8 cellular contexts compared by ENCODE assay signal in the genomic region with DNA sequence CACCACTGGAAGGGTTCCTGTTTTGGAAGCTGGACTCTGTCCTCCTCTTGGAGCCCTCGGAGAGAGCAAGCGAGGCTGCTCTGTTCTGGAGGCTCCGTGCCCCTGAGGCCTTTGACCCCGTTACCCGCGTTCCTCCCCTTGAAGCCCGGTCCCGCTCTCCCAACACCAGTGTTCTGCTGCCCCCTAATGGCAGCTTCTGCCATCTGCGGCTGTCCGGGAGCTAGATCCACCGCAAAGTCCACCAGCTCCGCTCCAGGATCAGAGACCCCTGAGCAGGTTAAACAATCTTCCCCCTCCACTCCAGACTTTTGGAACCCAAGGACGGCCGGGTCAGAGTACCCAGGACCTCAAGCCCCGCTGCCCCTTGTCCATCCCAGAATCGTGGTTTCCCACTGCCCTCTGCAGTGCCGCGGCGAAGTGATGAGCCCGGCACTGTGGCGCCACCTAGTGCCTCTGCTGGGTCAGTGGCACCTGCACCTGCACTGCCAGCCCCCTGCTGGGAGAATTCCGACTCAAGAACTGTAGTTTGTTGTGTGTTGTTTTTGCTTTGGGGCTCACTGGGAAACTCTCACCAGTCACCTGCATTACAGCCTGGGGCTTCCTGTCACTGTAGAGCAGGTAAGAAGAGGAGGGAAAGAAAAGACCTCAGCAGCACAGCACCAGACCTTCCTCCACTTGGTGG.
DNase-seq lines count a peak whose midpoint lies in the region; ATAC-seq and TF ChIP-seq lines count a peak whose summit lies in the region.

No MANE protein-coding gene starts in this region.

- DNase-seq in GF-D8 (lab: John Stamatoyannopoulos, UW) (peak; percentile 27), NB4 (ENCODE audit: low read depth) (peak; percentile 79), SK-N-DZ (ENCODE audit: low spot score) (peak; percentile 88), glutamatergic neuron (peak; percentile 90), osteoblast (ENCODE audit: insufficient read length, low spot score, missing footprints) (peak; percentile 93), testis (peak; percentile 90)
- DNase-seq in activated naive CD4-positive, alpha-beta T cell treated with anti-CD3 and anti-CD28 coated beads, Interleukin-2, amount 50 U/mL, for 16 hours, result peak; percentile 86

- H3K4me3 ChIP-seq in NB4 (ENCODE audit: low read depth, low read length), result peak overlapping the region; percentile 14
- peak overlapping the region; percentile 76 for H3K4me3 ChIP-seq in osteoblast (ENCODE audit: insufficient read depth, low read length)
- H3K4me3 ChIP-seq in testis, result peak overlapping the region; percentile 45 to 57

- peaks cover 7% of the 10 kb centered on the region for H3K4me1 Mint-ChIP-seq in glutamatergic neuron (ENCODE audit: low read depth, unreplicated experiment)

- no peak overlapping the region for H3K27ac ChIP-seq in osteoblast (ENCODE audit: low read depth, low read length)
- no peak overlapping the region for H3K27ac ChIP-seq in testis

- ATAC-seq in HG02610 (IDR thresholded peaks at IDR 0.05; ENCODE audit: unreplicated experiment), result peak; percentile 89

- no peaks in the 10 kb centered on the region for H3K9me3 ChIP-seq in osteoblast (ENCODE audit: low read depth, low read length)
- H3K9me3 ChIP-seq in testis, result no peaks in the 10 kb centered on the region

- H3K27me3 ChIP-seq in osteoblast (ENCODE audit: insufficient read depth, low read length), result peaks cover 11% of the 10 kb centered on the region
- H3K27me3 ChIP-seq in testis, result no peaks in the 10 kb centered on the region

- TF ChIP-seq CTCF in NB4 (IDR thresholded peaks at IDR 0.05; ENCODE audit: low read depth, low read length) (peak; percentile 92), glutamatergic neuron (IDR thresholded peaks at IDR 0.05; ENCODE audit: partially characterized antibody, unreplicated experiment) (peak; percentile 99), osteoblast (IDR thresholded peaks at IDR 0.05; ENCODE audit: extremely low read depth, low read depth, low read length) (peak; percentile 98), testis (IDR thresholded peaks at IDR 0.05) (peak; percentile 85 to 97 (median 96))

- H3K36me3 ChIP-seq in osteoblast (ENCODE audit: insufficient read depth, low read length), result no peaks in the 10 kb centered on the region
- H3K36me3 ChIP-seq in testis (ENCODE audit: low read depth, missing control alignments), result no peaks in the 10 kb centered on the region

- no peaks in the 10 kb centered on the region for H4K20me1 ChIP-seq in osteoblast (ENCODE audit: insufficient read depth, low read length)

- peak overlapping the region; percentile 92 for H3K27ac Mint-ChIP-seq in glutamatergic neuron (ENCODE audit: unreplicated experiment)

- H3K4me1 ChIP-seq in osteoblast (ENCODE audit: insufficient read depth, low read length) (no peaks in the 10 kb centered on the region), testis (no peaks in the 10 kb centered on the region)

- H3K9me3 Mint-ChIP-seq in glutamatergic neuron (ENCODE audit: unreplicated experiment), result no peaks in the 10 kb centered on the region

- peak overlapping the region; percentile 90 for H3K4me2 ChIP-seq in osteoblast (ENCODE audit: insufficient read depth, low read length)

- peak overlapping the region; percentile 91 for H2AFZ ChIP-seq in osteoblast (ENCODE audit: low read length)

- H3K27me3 Mint-ChIP-seq in glutamatergic neuron (ENCODE audit: unreplicated experiment), result peaks cover 2% of the 10 kb centered on the region

- intact Hi-C loops in testis (cut with DNase I; ENCODE audit: low total_unique reads), result loop anchor here (10.0 kb wide), 1 partner anchor 138 kb away; no protein-coding TSS in a partner anchor

- TF ChIP-seq POLR2A in NB4 (IDR thresholded peaks at IDR 0.05; ENCODE audit: extremely low read depth, insufficient read length) (no peak), testis (IDR thresholded peaks at IDR 0.05) (no peak)

- WGBS in testis, 2 donors, result 2 to 4% methylated on average over 19 to 22 of the region's 22 CpGs

- peaks cover 4% of the 10 kb centered on the region for H3K36me3 Mint-ChIP-seq in glutamatergic neuron (ENCODE audit: unreplicated experiment)

- H3K79me2 ChIP-seq in osteoblast (ENCODE audit: insufficient read depth, low read length), result no peaks in the 10 kb centered on the region

- H3K4me3 Mint-ChIP-seq in glutamatergic neuron (ENCODE audit: unreplicated experiment), result peak overlapping the region; percentile 99

Comparison
In these comparisons a context has a peak if more than half of its experiments do, and no peak if none do; other contexts are left out.
1. DNase-seq: peak in every context shown above with its lines; median percentile 93 in osteoblast; 90 in glutamatergic neuron; 90 in testis; 88 in SK-N-DZ; 86 in activated naive CD4-positive, alpha-beta T cell treated with anti-CD3 and anti-CD28 coated beads, Interleukin-2, amount 50 U/mL, for 16 hours; 79 in NB4; 27 in GF-D8.
2. H3K4me3 ChIP-seq: peak in every context shown above with its lines; median percentile 76 in osteoblast; 51 in testis; 14 in NB4.